In genomic region chr1:177256153-177256814, GRCh38 we compare ENCODE assay signal across 1 cellular context.
TF ChIP-seq lines count a peak whose summit lies in the region.

No MANE protein-coding gene starts in this region.

TF ChIP-seq in SK-N-SH, 30 proteins besides CTCF, POLR2A, EP300 and RAD21 (continued from another document):
- TF ChIP-seq REST (IDR thresholded peaks at IDR 0.05; ENCODE audit: low read depth, low read length) (no peak), USF2 (IDR thresholded peaks at IDR 0.05; ENCODE audit: borderline replicate concordance, low read depth, low read length) (no peak), FOXM1 (IDR thresholded peaks at IDR 0.05; ENCODE audit: low read depth) (no peak), NFIC (IDR thresholded peaks at IDR 0.05; ENCODE audit: borderline replicate concordance) (no peak), IRF3 (IDR thresholded peaks at IDR 0.05; ENCODE audit: low read depth, low read length) (no peak), SMC3 (IDR thresholded peaks at IDR 0.05; ENCODE audit: low read depth, low read length) (no peak), TAF1 (IDR thresholded peaks at IDR 0.05; ENCODE audit: borderline replicate concordance, low read depth, low read length) (no peak), NRF1 (IDR thresholded peaks at IDR 0.05; ENCODE audit: low read depth, low read length) (no peak), TCF12 (IDR thresholded peaks at IDR 0.05) (no peak), YY1 (IDR thresholded peaks at IDR 0.05; ENCODE audit: low read depth) (no peak), ELF1 (IDR thresholded peaks at IDR 0.05) (no peak), CHD2 (IDR thresholded peaks at IDR 0.05; ENCODE audit: low read length, partially characterized antibody) (no peak)
